In the genomic region with DNA sequence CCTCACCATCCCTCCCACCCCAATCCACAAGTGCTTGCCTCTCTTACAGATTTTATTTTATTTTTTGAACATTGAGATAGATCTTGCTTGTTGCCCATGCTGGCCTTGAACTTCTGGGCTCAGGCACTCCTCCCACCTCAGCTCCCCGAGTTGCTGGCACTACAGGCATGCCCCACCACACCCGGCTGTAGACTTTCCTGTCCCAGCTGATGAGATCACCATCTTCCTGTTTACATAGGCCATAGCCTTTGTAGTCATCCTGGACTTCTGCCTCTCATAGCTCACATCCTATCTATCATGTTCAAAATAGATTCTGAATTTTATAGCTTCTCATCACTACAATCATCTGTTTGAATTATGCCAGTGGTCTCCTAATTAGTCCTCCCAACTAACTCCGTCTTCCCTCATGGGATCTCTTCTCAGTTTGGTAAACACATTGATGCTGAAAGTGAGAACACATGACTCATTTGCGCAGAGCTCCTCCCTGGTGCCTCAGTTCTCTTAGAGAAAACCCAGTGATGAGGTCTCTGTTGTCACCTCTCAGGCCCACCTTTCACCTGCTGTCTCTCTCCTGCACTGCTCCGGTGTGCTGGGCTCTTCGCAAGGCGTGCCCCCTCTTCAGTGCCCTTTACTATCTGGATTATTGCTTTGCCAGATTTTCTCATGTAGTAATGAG, we compare ENCODE assay signal across 11 cellular contexts.
DNase-seq lines count a peak whose midpoint lies in the region; ATAC-seq and TF ChIP-seq lines count a peak whose summit lies in the region.
"Had no signal": no experiment of that assay in that cellular context is flagged by ENCODE, and none has a peak within 500 bp of the region (broad histone marks: within the 10 kb centered on the region; RNA-seq: fewer than 3 reads in every experiment).

No MANE protein-coding gene starts in this region.

- peak overlapping the region; percentile 38 for H3K4me3 Mint-ChIP-seq in activated CD4-positive, alpha-beta T cell treated with anti-CD3 and anti-CD28 coated beads, Interleukin-2, amount 10 ng/mL, durations not matched to agents 24 days and 14 days

- H3K79me2 ChIP-seq in PC-3 (ENCODE audit: low read length): no peaks in the 10 kb centered on the region

- no peaks in the 10 kb centered on the region for H3K9me3 ChIP-seq in PC-3 (ENCODE audit: low read length)

- BruUV-seq in PC-3 (replicated peaks; lab: Mats Ljungman, UMichigan): no TSS peak

- peak overlapping the region; percentile 21; the same call in 1 of the 2 replicates for H3K4me2 ChIP-seq in PC-3 (ENCODE audit: low read length)

- POLR2A ChIA-PET in PC-3 (lab: Charles Lee; ENCODE audit: unreplicated experiment): interaction anchor here (0.5 kb wide), 1 partner anchor 34 kb away, joined by 4 read pairs; no protein-coding TSS in a partner anchor

- H3K4me1 ChIP-seq in PC-3 (ENCODE audit: insufficient read depth, low read length): peaks cover 27% of the 10 kb centered on the region

- peaks cover 30% of the 10 kb centered on the region for H3K4me1 Mint-ChIP-seq in activated CD4-positive, alpha-beta T cell treated with anti-CD3 and anti-CD28 coated beads, Interleukin-2, amount 10 ng/mL, durations not matched to agents 24 days and 14 days

- peaks cover 5% of the 10 kb centered on the region for H3K9me3 Mint-ChIP-seq in activated CD4-positive, alpha-beta T cell treated with anti-CD3 and anti-CD28 coated beads, Interleukin-2, amount 10 ng/mL, durations not matched to agents 24 days and 14 days

- peak; percentile 99 for ATAC-seq in PC-3
- ATAC-seq: left lobe of liver had no signal

- H2AFZ ChIP-seq in PC-3 (ENCODE audit: low read length): no peak overlapping the region

- CTCF ChIA-PET in PC-3 (lab: Charles Lee): interaction anchor here (0.6 kb wide), 1 partner anchor 208 kb away, joined by 3 read pairs; no protein-coding TSS in a partner anchor

- DNase-seq in activated CD4-positive, alpha-beta T cell treated with anti-CD3 and anti-CD28 coated beads, Interleukin-2, amount 10 ng/mL, durations not matched to agents 24 days and 14 days: peak; percentile 65
- no peak for DNase-seq in activated CD4-positive, alpha-beta T cell treated with anti-CD3 and anti-CD28 coated beads for 1 hour
- DNase-seq in PC-3 (peak; percentile 81), choroid plexus epithelial cell (ENCODE audit: low read depth) (peak; percentile 65), renal cortical epithelial cell (ENCODE audit: low read depth) (peak; percentile 27), SIG-M5 treated with dmso at 0.1 percent for 504 hours (lab: John Stamatoyannopoulos, UW; ENCODE audit: unreplicated experiment) (no peak), amniotic stem cell (lab: John Stamatoyannopoulos, UW) (no peak), C1 segment of cervical spinal cord (lab: John Stamatoyannopoulos, UW) (no peak)
- DNase-seq: activated T-cell treated with anti-CD3 and anti-CD28 coated beads for 4 hours; effector CD8-positive, alpha-beta T cell had no signal

- intact Hi-C loops in activated CD4-positive, alpha-beta T cell treated with anti-CD3 and anti-CD28 coated beads, Interleukin-2, amount 10 ng/mL, durations not matched to agents 24 days and 14 days (cut with micrococcal nuclease): no loop called here
- intact Hi-C loops in PC-3 (cut with micrococcal nuclease): no loop called here

- H3K27me3 ChIP-seq in PC-3 (ENCODE audit: low read length): no peaks in the 10 kb centered on the region

- no peaks in the 10 kb centered on the region for H3F3A ChIP-seq in PC-3 (ENCODE audit: low read length, unreplicated experiment)

- no peaks in the 10 kb centered on the region for H3K27me3 Mint-ChIP-seq in activated CD4-positive, alpha-beta T cell treated with anti-CD3 and anti-CD28 coated beads, Interleukin-2, amount 10 ng/mL, durations not matched to agents 24 days and 14 days

- H3K27ac Mint-ChIP-seq in activated CD4-positive, alpha-beta T cell treated with anti-CD3 and anti-CD28 coated beads, Interleukin-2, amount 10 ng/mL, durations not matched to agents 24 days and 14 days: peak overlapping the region; percentile 70

- H3K9ac ChIP-seq in PC-3 (ENCODE audit: low read length): no peak overlapping the region

- H3K4me3 ChIP-seq in PC-3 (ENCODE audit: low read length): no peak overlapping the region
- H3K4me3 ChIP-seq in choroid plexus epithelial cell (ENCODE audit: low read depth, low read length): no peak overlapping the region

- H3K9me2 ChIP-seq in PC-3 (replicated peaks; ENCODE audit: low read length): no peaks in the 10 kb centered on the region

- H3K36me3 ChIP-seq in PC-3 (ENCODE audit: low read depth, low read length): no peaks in the 10 kb centered on the region

- TF ChIP-seq CTCF in PC-3 (conservative IDR thresholded peaks at IDR 0.05; ENCODE audit: low read depth, low read length) (no peak), choroid plexus epithelial cell (conservative IDR thresholded peaks at IDR 0.05; ENCODE audit: low read depth, low read length) (no peak)

- H3K27ac ChIP-seq in PC-3 (ENCODE audit: low read length): peak overlapping the region; percentile 33

- peaks cover 9% of the 10 kb centered on the region for H3K36me3 Mint-ChIP-seq in activated CD4-positive, alpha-beta T cell treated with anti-CD3 and anti-CD28 coated beads, Interleukin-2, amount 10 ng/mL, durations not matched to agents 24 days and 14 days (ENCODE audit: low read depth)

- no peaks in the 10 kb centered on the region for H4K20me1 ChIP-seq in PC-3 (ENCODE audit: low read length)

Comparison
In these comparisons a context has a peak if more than half of its experiments do, and no peak if none do; other contexts are left out.
1. DNase-seq: peak in activated CD4-positive, alpha-beta T cell treated with anti-CD3 and anti-CD28 coated beads, Interleukin-2, amount 10 ng/mL, durations not matched to agents 24 days and 14 days (single experiment), PC-3 (single experiment), choroid plexus epithelial cell (single experiment) and renal cortical epithelial cell (single experiment); none in activated CD4-positive, alpha-beta T cell treated with anti-CD3 and anti-CD28 coated beads for 1 hour (single experiment), SIG-M5 treated with dmso at 0.1 percent for 504 hours (single experiment), amniotic stem cell (single experiment) and C1 segment of cervical spinal cord (0 of 14).